ENCODE assay signal across 32 cellular contexts in the genomic region with DNA sequence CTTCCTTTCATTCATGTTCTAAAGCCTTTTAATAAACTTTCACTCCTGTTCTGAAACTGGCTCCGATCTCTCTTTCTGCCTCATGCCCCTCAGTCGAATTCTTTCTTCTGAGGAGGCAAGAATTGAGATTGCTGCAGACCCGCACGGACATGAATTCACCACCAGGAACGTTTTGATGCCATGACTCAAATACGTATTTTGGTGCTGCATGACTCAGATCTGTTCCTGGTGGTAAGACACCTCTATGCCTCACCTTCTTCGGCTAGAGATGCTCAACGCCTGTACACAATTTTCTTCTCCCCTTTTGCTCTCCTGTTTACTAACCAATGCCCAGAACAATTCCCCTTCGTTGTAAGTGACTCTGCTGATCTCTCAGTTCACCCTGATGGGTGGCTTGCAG. TPM values are rescaled to one million over a fixed set of nuclear protein-coding genes. Genes with fewer than 3 reads are reported as not detected.
DNase-seq lines count a peak whose midpoint lies in the region; ATAC-seq and TF ChIP-seq lines count a peak whose summit lies in the region.
"Had no signal": no experiment of that assay in that cellular context is flagged by ENCODE, and none has a peak within 500 bp of the region (broad histone marks: within the 10 kb centered on the region; RNA-seq: fewer than 3 reads in every experiment).

No MANE protein-coding gene starts in this region.

- no peak for TF ChIP-seq CTCF in epithelial cell of esophagus (IDR thresholded peaks at IDR 0.05; ENCODE audit: insufficient read depth, low read depth, low read length, missing control alignments)

- peak; percentile 58 for DNase-seq in activated CD4-positive, alpha-beta memory T cell treated with anti-CD3 and anti-CD28 coated beads for 36 hours
- no peak for DNase-seq in activated CD4-positive, alpha-beta memory T cell treated with anti-CD3 and anti-CD28 coated beads, Interleukin-2, amount 10 ng/mL, durations not matched to agents 7 days and 5 days
- peak; percentile 36 for DNase-seq in RKO (ENCODE audit: low spot score)
- peak; percentile 86 for DNase-seq in epithelial cell of esophagus (ENCODE audit: low read depth)
- no peak for DNase-seq in activated naive CD8-positive, alpha-beta T cell treated with anti-CD3 and anti-CD28 coated beads for 36 hours
- no peak for DNase-seq in Ammon's horn (ENCODE audit: low spot score)
- DNase-seq in NCI-H1092 treated with DMSO at 0.1 percent for 48 hours (lab: John Stamatoyannopoulos, UW): no peak
- DNase-seq: 8988T; activated CD4-positive, alpha-beta T cell treated with anti-CD3 and anti-CD28 coated beads for 4 hours; activated naive CD8-positive, alpha-beta T cell treated with anti-CD3 and anti-CD28 coated beads, Interleukin-2, amount 10 ng/mL, durations not matched to agents 7 days and 5 days; colonic mucosa; DND-41; effector CD4-positive, alpha-beta T cell; GF-D8; HFFc6; NCI-H1930; NCI-H524; occipital lobe; right lobe of liver; SHP77 treated with DMSO at 0.1 percent for 48 hours; spleen; stimulated activated CD4-positive, alpha-beta T cell treated with anti-CD3 and anti-CD28 coated beads, Interleukin-2, amount 100 ng/mL, for 24 hours; stimulated activated CD8-positive, alpha-beta memory T cell treated with anti-CD3 and anti-CD28 coated beads, Interleukin-4, amount 100 ng/mL, for 48 hours had no signal

- H3K36me3 Mint-ChIP-seq in activated CD4-positive, alpha-beta memory T cell treated with anti-CD3 and anti-CD28 coated beads for 36 hours: peaks cover 1% of the 10 kb centered on the region
- H3K36me3 Mint-ChIP-seq in activated CD4-positive, alpha-beta memory T cell treated with anti-CD3 and anti-CD28 coated beads, Interleukin-2, amount 10 ng/mL, durations not matched to agents 7 days and 5 days (ENCODE audit: low read depth): no peaks in the 10 kb centered on the region
- H3K36me3 Mint-ChIP-seq in activated naive CD8-positive, alpha-beta T cell treated with anti-CD3 and anti-CD28 coated beads for 36 hours: no peaks in the 10 kb centered on the region
- H3K36me3 Mint-ChIP-seq: activated naive CD8-positive, alpha-beta T cell treated with anti-CD3 and anti-CD28 coated beads, Interleukin-2, amount 10 ng/mL, durations not matched to agents 7 days and 5 days; CD14-positive monocyte; natural killer cell treated with Interleukin-12 subunit alpha and Interleukin-12 subunit beta and Interleukin-15 and Interleukin-18, amount 100 ng/mL, for 72 hours had no signal

- no peak overlapping the region for H3K4me3 Mint-ChIP-seq in activated CD4-positive, alpha-beta memory T cell treated with anti-CD3 and anti-CD28 coated beads for 36 hours
- no peak overlapping the region for H3K4me3 Mint-ChIP-seq in activated CD4-positive, alpha-beta memory T cell treated with anti-CD3 and anti-CD28 coated beads, Interleukin-2, amount 10 ng/mL, durations not matched to agents 7 days and 5 days
- H3K4me3 Mint-ChIP-seq in activated naive CD8-positive, alpha-beta T cell treated with anti-CD3 and anti-CD28 coated beads for 36 hours: no peak overlapping the region
- H3K4me3 Mint-ChIP-seq: activated naive CD8-positive, alpha-beta T cell treated with anti-CD3 and anti-CD28 coated beads, Interleukin-2, amount 10 ng/mL, durations not matched to agents 7 days and 5 days; CD14-positive monocyte; HFFc6; natural killer cell treated with Interleukin-12 subunit alpha and Interleukin-12 subunit beta and Interleukin-15 and Interleukin-18, amount 100 ng/mL, for 72 hours; T-helper 2 cell treated with Interferon-gamma antibody and Interleukin-4, amounts not matched to agents 5 μg/mL and 100 μg/mL, for 36 hours had no signal

- CTCF ChIA-PET in activated CD4-positive, alpha-beta memory T cell treated with anti-CD3 and anti-CD28 coated beads for 36 hours (lab: Charles Lee): no interaction called here
- CTCF ChIA-PET in activated CD4-positive, alpha-beta memory T cell treated with anti-CD3 and anti-CD28 coated beads, Interleukin-2, amount 10 ng/mL, durations not matched to agents 7 days and 5 days (lab: Charles Lee): no interaction called here

- peaks cover 4% of the 10 kb centered on the region for H3K27me3 Mint-ChIP-seq in activated CD4-positive, alpha-beta memory T cell treated with anti-CD3 and anti-CD28 coated beads for 36 hours
- peaks cover 6% of the 10 kb centered on the region for H3K27me3 Mint-ChIP-seq in activated CD4-positive, alpha-beta memory T cell treated with anti-CD3 and anti-CD28 coated beads, Interleukin-2, amount 10 ng/mL, durations not matched to agents 7 days and 5 days
- peaks cover 6% of the 10 kb centered on the region for H3K27me3 Mint-ChIP-seq in activated naive CD8-positive, alpha-beta T cell treated with anti-CD3 and anti-CD28 coated beads for 36 hours

- ATAC-seq in GM18520 (IDR thresholded peaks at IDR 0.05; ENCODE audit: unreplicated experiment): peak; percentile 71
- ATAC-seq: K562, right lobe of liver had no signal

- no peak overlapping the region for H3K4me3 ChIP-seq in epithelial cell of esophagus (ENCODE audit: low read length)
- H3K4me3 ChIP-seq: colonic mucosa, K562, prostate gland, right lobe of liver, spleen, tibial nerve had no signal

- POLR2A ChIA-PET in activated CD4-positive, alpha-beta memory T cell treated with anti-CD3 and anti-CD28 coated beads for 36 hours (lab: Charles Lee): no interaction called here
- POLR2A ChIA-PET in activated CD4-positive, alpha-beta memory T cell treated with anti-CD3 and anti-CD28 coated beads, Interleukin-2, amount 10 ng/mL, durations not matched to agents 7 days and 5 days (lab: Charles Lee): no interaction called here

- H3K4me1 Mint-ChIP-seq in activated CD4-positive, alpha-beta memory T cell treated with anti-CD3 and anti-CD28 coated beads for 36 hours (ENCODE audit: low read depth): peaks cover 5% of the 10 kb centered on the region
- H3K4me1 Mint-ChIP-seq in activated CD4-positive, alpha-beta memory T cell treated with anti-CD3 and anti-CD28 coated beads, Interleukin-2, amount 10 ng/mL, durations not matched to agents 7 days and 5 days: peaks cover 8% of the 10 kb centered on the region
- H3K4me1 Mint-ChIP-seq in activated naive CD8-positive, alpha-beta T cell treated with anti-CD3 and anti-CD28 coated beads for 36 hours: no peaks in the 10 kb centered on the region
- H3K4me1 Mint-ChIP-seq: activated naive CD8-positive, alpha-beta T cell treated with anti-CD3 and anti-CD28 coated beads, Interleukin-2, amount 10 ng/mL, durations not matched to agents 7 days and 5 days; CD14-positive monocyte had no signal

- H3K9me3 Mint-ChIP-seq in activated CD4-positive, alpha-beta memory T cell treated with anti-CD3 and anti-CD28 coated beads for 36 hours: no peaks in the 10 kb centered on the region
- H3K9me3 Mint-ChIP-seq in activated CD4-positive, alpha-beta memory T cell treated with anti-CD3 and anti-CD28 coated beads, Interleukin-2, amount 10 ng/mL, durations not matched to agents 7 days and 5 days: no peaks in the 10 kb centered on the region
- H3K9me3 Mint-ChIP-seq in activated naive CD8-positive, alpha-beta T cell treated with anti-CD3 and anti-CD28 coated beads for 36 hours: no peaks in the 10 kb centered on the region
- H3K9me3 Mint-ChIP-seq: activated naive CD8-positive, alpha-beta T cell treated with anti-CD3 and anti-CD28 coated beads, Interleukin-2, amount 10 ng/mL, durations not matched to agents 7 days and 5 days; activated T-helper 2 cell treated with anti-CD3 and anti-CD28 coated beads, Interferon-gamma antibody, Interleukin-2, Interleukin-4, amounts not matched to agents 10 μg/mL and 5 μg/mL and 100 μg/mL, durations not matched to agents 14 hours and 24 hours and 36 hours; HFFc6; natural killer cell treated with Interleukin-12 subunit alpha and Interleukin-12 subunit beta and Interleukin-15 and Interleukin-18, amount 100 ng/mL, for 72 hours; T-helper 2 cell treated with Interferon-gamma antibody and Interleukin-4, amounts not matched to agents 5 μg/mL and 100 μg/mL, for 36 hours had no signal

- intact Hi-C loops in activated CD4-positive, alpha-beta memory T cell treated with anti-CD3 and anti-CD28 coated beads for 36 hours (cut with micrococcal nuclease): loop anchor here (1.0 kb wide), 1 partner anchor 29 kb away; no protein-coding TSS in a partner anchor

- no peak overlapping the region for H3K27ac Mint-ChIP-seq in activated CD4-positive, alpha-beta memory T cell treated with anti-CD3 and anti-CD28 coated beads for 36 hours
- H3K27ac Mint-ChIP-seq in activated CD4-positive, alpha-beta memory T cell treated with anti-CD3 and anti-CD28 coated beads, Interleukin-2, amount 10 ng/mL, durations not matched to agents 7 days and 5 days: no peak overlapping the region
- no peak overlapping the region for H3K27ac Mint-ChIP-seq in activated naive CD8-positive, alpha-beta T cell treated with anti-CD3 and anti-CD28 coated beads for 36 hours
- H3K27ac Mint-ChIP-seq: activated naive CD8-positive, alpha-beta T cell treated with anti-CD3 and anti-CD28 coated beads, Interleukin-2, amount 10 ng/mL, durations not matched to agents 7 days and 5 days; activated T-helper 2 cell treated with anti-CD3 and anti-CD28 coated beads, Interferon-gamma antibody, Interleukin-2, Interleukin-4, amounts not matched to agents 10 μg/mL and 5 μg/mL and 100 μg/mL, durations not matched to agents 14 hours and 24 hours and 36 hours; CD14-positive monocyte; HFFc6; natural killer cell treated with Interleukin-12 subunit alpha and Interleukin-12 subunit beta and Interleukin-15 and Interleukin-18, amount 100 ng/mL, for 72 hours; T-helper 2 cell treated with Interferon-gamma antibody and Interleukin-4, amounts not matched to agents 5 μg/mL and 100 μg/mL, for 36 hours had no signal

RNA-seq across cellular contexts. Expression of gene RIMBP2, which starts 52.0 kb away (rescaled TPM):
- total RNA-seq in activated CD4-positive, alpha-beta memory T cell treated with anti-CD3 and anti-CD28 coated beads for 36 hours: under 1 TPM in 1 of 2 experiments, not detected in 1; 0.27 TPM
- total RNA-seq in activated CD4-positive, alpha-beta memory T cell treated with anti-CD3 and anti-CD28 coated beads, Interleukin-2, amount 10 ng/mL, durations not matched to agents 7 days and 5 days: not detected
- not detected for total RNA-seq in activated naive CD8-positive, alpha-beta T cell treated with anti-CD3 and anti-CD28 coated beads for 36 hours
- total RNA-seq: activated naive CD8-positive, alpha-beta T cell treated with anti-CD3 and anti-CD28 coated beads, Interleukin-2, amount 10 ng/mL, durations not matched to agents 7 days and 5 days; activated T-helper 2 cell treated with anti-CD3 and anti-CD28 coated beads, Interferon-gamma antibody, Interleukin-2, Interleukin-4, amounts not matched to agents 10 μg/mL and 5 μg/mL and 100 μg/mL, durations not matched to agents 14 hours and 24 hours and 36 hours; cardiac septum; HFFc6; K562; natural killer cell treated with Interleukin-12 subunit alpha and Interleukin-12 subunit beta and Interleukin-15 and Interleukin-18, amount 100 ng/mL, for 72 hours had no signal

Comparison
In these comparisons a context has a peak if more than half of its experiments do, and no peak if none do; other contexts are left out.
1. DNase-seq: peak in activated CD4-positive, alpha-beta memory T cell treated with anti-CD3 and anti-CD28 coated beads for 36 hours (single experiment), RKO (single experiment) and epithelial cell of esophagus (single experiment); none in activated CD4-positive, alpha-beta memory T cell treated with anti-CD3 and anti-CD28 coated beads, Interleukin-2, amount 10 ng/mL, durations not matched to agents 7 days and 5 days (single experiment), activated naive CD8-positive, alpha-beta T cell treated with anti-CD3 and anti-CD28 coated beads for 36 hours (single experiment), Ammon's horn (single experiment) and NCI-H1092 treated with DMSO at 0.1 percent for 48 hours (single experiment).